Comparison of ENCODE assay signal across 8 cellular contexts in the genomic region with DNA sequence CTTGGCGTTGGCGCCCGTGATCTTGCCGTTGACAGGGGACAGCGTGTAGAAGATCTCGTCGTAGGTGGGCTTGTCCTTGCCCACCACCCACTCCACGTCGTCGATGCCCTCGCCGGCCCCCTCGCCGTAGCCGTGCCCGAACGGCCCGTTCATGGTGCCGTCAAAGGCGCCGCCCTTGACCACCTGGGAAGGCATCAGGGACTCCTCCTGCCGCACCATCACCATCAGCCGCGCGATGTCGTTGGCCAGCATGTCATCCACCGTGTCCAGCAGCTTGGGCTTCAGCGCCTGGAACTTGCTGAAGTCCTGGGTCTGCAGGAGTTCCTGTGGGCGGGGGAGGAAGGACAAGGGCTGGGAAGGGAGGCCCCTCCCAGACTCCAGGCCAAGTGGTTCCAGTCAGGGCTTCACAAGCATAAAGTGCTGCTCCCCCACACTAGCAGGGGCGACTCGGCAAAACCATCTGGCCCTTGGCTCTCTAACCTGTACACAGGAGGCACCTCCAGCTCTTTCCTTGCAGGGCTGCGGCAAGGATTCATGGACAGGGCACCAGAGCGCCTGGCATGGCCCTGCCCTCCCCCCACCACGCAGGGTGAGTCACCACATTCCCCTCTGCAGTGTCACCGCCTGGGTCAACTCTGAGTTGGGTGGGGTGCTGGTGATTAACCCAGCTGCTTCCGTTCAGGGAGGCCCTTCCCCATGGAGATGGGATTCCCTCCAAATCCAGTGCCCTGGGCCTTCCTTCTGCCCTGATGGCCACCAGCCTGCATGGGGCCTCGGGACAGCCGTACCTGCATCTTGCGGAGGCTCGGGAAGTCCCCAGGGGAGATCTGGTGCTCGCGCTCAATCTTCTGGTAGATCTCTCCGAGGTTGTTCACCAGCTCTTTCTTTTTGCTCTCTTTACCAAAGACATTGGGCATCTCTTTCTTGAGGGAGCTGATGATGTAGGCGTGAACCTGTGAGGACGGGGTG. TPM values are rescaled to one million over a fixed set of nuclear protein-coding genes. Genes with fewer than 3 reads are reported as not detected.
DNase-seq lines count a peak whose midpoint lies in the region; ATAC-seq and TF ChIP-seq lines count a peak whose summit lies in the region.

No MANE protein-coding gene starts in this region.

- H3K27ac Mint-ChIP-seq in activated T-helper 2 cell treated with anti-CD3 and anti-CD28 coated beads, Interferon-gamma antibody, Interleukin-2, Interleukin-4, amounts not matched to agents 10 μg/mL and 5 μg/mL and 100 μg/mL, durations not matched to agents 14 hours and 24 hours and 36 hours, result peak overlapping the region; percentile 77

- peaks cover 73% of the 10 kb centered on the region for H3K36me3 Mint-ChIP-seq in activated T-helper 2 cell treated with anti-CD3 and anti-CD28 coated beads, Interferon-gamma antibody, Interleukin-2, Interleukin-4, amounts not matched to agents 10 μg/mL and 5 μg/mL and 100 μg/mL, durations not matched to agents 14 hours and 24 hours and 36 hours (ENCODE audit: low read depth)

- H3K36me3 ChIP-seq in BLaER1 treated with 17β-estradiol and CSF1 and Interleukin-3, amounts not matched to agents 10 nM and 100 nM, result peaks cover 24 to 64% (median 45%) of the 10 kb centered on the region in 11 experiments
- H3K36me3 ChIP-seq in psoas muscle (ENCODE audit: insufficient read depth in 1 of 2, low read depth in 1 of 2), result peaks cover 5 to 32% of the 10 kb centered on the region in 2 donors

- peak overlapping the region; percentile 27 for H3K4me3 Mint-ChIP-seq in activated T-helper 2 cell treated with anti-CD3 and anti-CD28 coated beads, Interferon-gamma antibody, Interleukin-2, Interleukin-4, amounts not matched to agents 10 μg/mL and 5 μg/mL and 100 μg/mL, durations not matched to agents 14 hours and 24 hours and 36 hours (ENCODE audit: low read depth)

- H3K27me3 ChIP-seq in BLaER1 treated with 17β-estradiol and CSF1 and Interleukin-3, amounts not matched to agents 10 nM and 100 nM, result no peaks in the 10 kb centered on the region
- H3K27me3 ChIP-seq in psoas muscle (ENCODE audit: insufficient read depth in 3 of 3, low read length in 2 of 3), result no peaks in the 10 kb centered on the region

- peak overlapping the region; percentile 93 to 100 (median 98) for H3K4me2 ChIP-seq in BLaER1 treated with 17β-estradiol and CSF1 and Interleukin-3, amounts not matched to agents 10 nM and 100 nM

- no peaks in the 10 kb centered on the region for H3K27me3 Mint-ChIP-seq in activated T-helper 2 cell treated with anti-CD3 and anti-CD28 coated beads, Interferon-gamma antibody, Interleukin-2, Interleukin-4, amounts not matched to agents 10 μg/mL and 5 μg/mL and 100 μg/mL, durations not matched to agents 14 hours and 24 hours and 36 hours (ENCODE audit: low read depth)

- no peak for TF ChIP-seq CTCF in psoas muscle (IDR thresholded peaks at IDR 0.05)

- no peaks in the 10 kb centered on the region for H3K9me3 Mint-ChIP-seq in activated T-helper 2 cell treated with anti-CD3 and anti-CD28 coated beads, Interferon-gamma antibody, Interleukin-2, Interleukin-4, amounts not matched to agents 10 μg/mL and 5 μg/mL and 100 μg/mL, durations not matched to agents 14 hours and 24 hours and 36 hours

- H3K9ac ChIP-seq in BLaER1 treated with 17β-estradiol and CSF1 and Interleukin-3, amounts not matched to agents 10 nM and 100 nM, result peak overlapping the region in 9 of 11 experiments; percentile 65 to 88 (median 78); a peak in 16 of 22 replicates

- DNase-seq in Kasumi-1 (lab: John Stamatoyannopoulos, UW) (peak; percentile 21 to 30), foreskin melanocyte (peak; percentile 59), psoas muscle (peak; percentile 93 to 95), GF-D8 (lab: John Stamatoyannopoulos, UW) (no peak), NCI-H1092 (lab: John Stamatoyannopoulos, UW) (no peak)
- DNase-seq in activated T-helper 2 cell treated with anti-CD3 and anti-CD28 coated beads, Interferon-gamma antibody, Interleukin-2, Interleukin-4, amounts not matched to agents 10 μg/mL and 5 μg/mL and 100 μg/mL, durations not matched to agents 14 hours and 24 hours and 36 hours (ENCODE audit: low spot score), result no peak

- peak overlapping the region in 6 of 10 experiments; percentile 8 to 57 (median 37); a peak in 10 of 20 replicates for H3K4me3 ChIP-seq in BLaER1 treated with 17β-estradiol and CSF1 and Interleukin-3, amounts not matched to agents 10 nM and 100 nM
- peak overlapping the region; percentile 35 for H3K4me3 ChIP-seq in psoas muscle

- 49 to 52% (median 51%) methylated on average over 43 to 45 of the region's 45 CpGs for WGBS in psoas muscle, 3 donors

- H3K27ac ChIP-seq in BLaER1 treated with 17β-estradiol and CSF1 and Interleukin-3, amounts not matched to agents 10 nM and 100 nM, result peak overlapping the region in 10 of 11 experiments; percentile 4 to 98 (median 94); a peak in 18 of 22 replicates
- H3K27ac ChIP-seq in psoas muscle, result peak overlapping the region; percentile 98

- H3K4me1 Mint-ChIP-seq in activated T-helper 2 cell treated with anti-CD3 and anti-CD28 coated beads, Interferon-gamma antibody, Interleukin-2, Interleukin-4, amounts not matched to agents 10 μg/mL and 5 μg/mL and 100 μg/mL, durations not matched to agents 14 hours and 24 hours and 36 hours (ENCODE audit: low read depth), result peaks cover 70% of the 10 kb centered on the region

- ATAC-seq in psoas muscle, result peak; percentile 70 to 75 (median 72)
- no peak for ATAC-seq in HG03139 (IDR thresholded peaks at IDR 0.05; ENCODE audit: unreplicated experiment)

- no peaks in the 10 kb centered on the region for H3K9me3 ChIP-seq in BLaER1 treated with 17β-estradiol and CSF1 and Interleukin-3, amounts not matched to agents 10 nM and 100 nM (replicated peaks in 1 of 11)
- no peaks in the 10 kb centered on the region for H3K9me3 ChIP-seq in psoas muscle

- peaks cover 16 to 67% (median 38%) of the 10 kb centered on the region in 11 experiments; a peak in 20 of 22 replicates for H4K20me1 ChIP-seq in BLaER1 treated with 17β-estradiol and CSF1 and Interleukin-3, amounts not matched to agents 10 nM and 100 nM

- intact Hi-C loops in activated T-helper 2 cell treated with anti-CD3 and anti-CD28 coated beads, Interferon-gamma antibody, Interleukin-2, Interleukin-4, amounts not matched to agents 10 μg/mL and 5 μg/mL and 100 μg/mL, durations not matched to agents 14 hours and 24 hours and 36 hours (cut with micrococcal nuclease), result no loop called here
- intact Hi-C loops in psoas muscle (cut with DNase I), result no loop called here

- H3K4me1 ChIP-seq in BLaER1 treated with 17β-estradiol and CSF1 and Interleukin-3, amounts not matched to agents 10 nM and 100 nM, result peaks cover 99 to 100% (median 100%) of the 10 kb centered on the region in 10 experiments
- peaks cover 94% of the 10 kb centered on the region for H3K4me1 ChIP-seq in psoas muscle

RNA-seq across cellular contexts. Expression of a gene that starts 10.4 kb away (rescaled TPM):
- 0.07 and 0.32 TPM in 2 replicates for total RNA-seq in activated T-helper 2 cell treated with anti-CD3 and anti-CD28 coated beads, Interferon-gamma antibody, Interleukin-2, Interleukin-4, amounts not matched to agents 10 μg/mL and 5 μg/mL and 100 μg/mL, durations not matched to agents 14 hours and 24 hours and 36 hours
- 1 to 10 TPM in 1 of 4 donors, under 1 TPM in 2, not detected in 1; 0.05 to 2.2 (median 0.08) TPM for total RNA-seq in psoas muscle
- polyA plus RNA-seq in psoas muscle, result under 1 TPM; 0.04 to 0.06 (median 0.05) TPM

RNA-seq across cellular contexts. Expression of a gene that starts 23.6 kb away (rescaled TPM):
- 107 TPM in 2 replicates for total RNA-seq in activated T-helper 2 cell treated with anti-CD3 and anti-CD28 coated beads, Interferon-gamma antibody, Interleukin-2, Interleukin-4, amounts not matched to agents 10 μg/mL and 5 μg/mL and 100 μg/mL, durations not matched to agents 14 hours and 24 hours and 36 hours
- 10 to 100 TPM; 34.7 to 71.0 (median 61.1) TPM for total RNA-seq in psoas muscle
- 100 to 1,000 TPM in 1 of 3 donors, 10 to 100 TPM in 2; 23.5 to 174 (median 30.9) TPM for polyA plus RNA-seq in psoas muscle

RNA-seq across cellular contexts. Expression of a gene that starts 44.5 kb away (rescaled TPM):
- 46.2 and 47.2 TPM in 2 replicates for total RNA-seq in activated T-helper 2 cell treated with anti-CD3 and anti-CD28 coated beads, Interferon-gamma antibody, Interleukin-2, Interleukin-4, amounts not matched to agents 10 μg/mL and 5 μg/mL and 100 μg/mL, durations not matched to agents 14 hours and 24 hours and 36 hours
- total RNA-seq in psoas muscle, result 10 to 100 TPM in 2 of 4 donors, 1 to 10 TPM in 2; 7.2 to 13.5 (median 10.3) TPM
- polyA plus RNA-seq in psoas muscle, result 10 to 100 TPM in 2 of 3 donors, 1 to 10 TPM in 1; 8.7 to 21.2 (median 12.9) TPM

RNA-seq across cellular contexts. Expression of a gene that starts 51.8 kb away (rescaled TPM):
- total RNA-seq in activated T-helper 2 cell treated with anti-CD3 and anti-CD28 coated beads, Interferon-gamma antibody, Interleukin-2, Interleukin-4, amounts not matched to agents 10 μg/mL and 5 μg/mL and 100 μg/mL, durations not matched to agents 14 hours and 24 hours and 36 hours, result 72.1 and 77.5 TPM in 2 replicates
- total RNA-seq in psoas muscle, result 1 to 10 TPM; 3.0 to 6.7 (median 4.0) TPM
- 1 to 10 TPM; 4.5 to 6.1 (median 5.6) TPM for polyA plus RNA-seq in psoas muscle

Comparison
In these comparisons a context has a peak if more than half of its experiments do, and no peak if none do; other contexts are left out.
1. DNase-seq: peak in Kasumi-1 (2 of 2), foreskin melanocyte (single experiment) and psoas muscle (2 of 2); none in activated T-helper 2 cell treated with anti-CD3 and anti-CD28 coated beads, Interferon-gamma antibody, Interleukin-2, Interleukin-4, amounts not matched to agents 10 μg/mL and 5 μg/mL and 100 μg/mL, durations not matched to agents 14 hours and 24 hours and 36 hours (single experiment), GF-D8 (single experiment) and NCI-H1092 (single experiment).